ENCODE assay signal across 9 cellular contexts in genomic region chr13:97911311-97912138, GRCh38. TPM values are rescaled to one million over a fixed set of nuclear protein-coding genes. Genes with fewer than 3 reads are reported as not detected.
DNase-seq lines count a peak whose midpoint lies in the region; ATAC-seq, FAIRE-seq and TF ChIP-seq lines count a peak whose summit lies in the region.
"Had no signal": no experiment of that assay in that cellular context is flagged by ENCODE, and none has a peak within 500 bp of the region (broad histone marks: within the 10 kb centered on the region; RNA-seq: fewer than 3 reads in every experiment).

No MANE protein-coding gene starts in this region.

- H3K27me3 ChIP-seq in bronchial epithelial cell (ENCODE audit: control insufficient read depth, insufficient read depth, low read length) = no peaks in the 10 kb centered on the region

- CTCF ChIA-PET in A549 (lab: Yijun Ruan, JAX) = interaction anchor here (0.8 to 2.7 kb wide), 10 partner anchors 9 to 552 kb away, joined by 3 to 21 read pairs (median 4); no protein-coding TSS in a partner anchor

- no peaks in the 10 kb centered on the region for H3K9me3 ChIP-seq in A549

- 23% methylated on average over 7 of the region's 7 CpGs for WGBS in A549 (ENCODE audit: missing lambda C conversion rate)

- no peak overlapping the region for H3K27ac ChIP-seq in A549

- TF ChIP-seq CTCF in A549 (IDR thresholded peaks at IDR 0.05) (peak; percentile 35), GM12873 (IDR thresholded peaks at IDR 0.05; ENCODE audit: insufficient read depth, low read depth, low read length, missing control alignments) (peak; percentile 63), bronchial epithelial cell (IDR thresholded peaks at IDR 0.05; ENCODE audit: insufficient read depth, low read length, severe bottlenecking) (peak; percentile 56)

- POLR2A ChIA-PET in A549 (lab: Yijun Ruan, JAX) = no interaction called here

- no peak for TF ChIP-seq EP300 in A549 (IDR thresholded peaks at IDR 0.05)

- DNase-seq in A549 (ENCODE audit: low read depth in 1 of 2, low spot score in 1 of 2) (peak; percentile 17 to 36), HuH-7 (ENCODE audit: low spot score) (peak; percentile 14), bronchial epithelial cell (ENCODE audit: low read depth) (peak; percentile 34), T1000 (lab: John Stamatoyannopoulos, UW) (no peak), middle frontal gyrus (ENCODE audit: extremely low spot score, low spot score) (no peak)
- DNase-seq in stimulated activated CD4-positive, alpha-beta T cell treated with anti-CD3 and anti-CD28 coated beads, TNF-alpha, amount 100 ng/mL, for 48 hours (ENCODE audit: low read depth in 3 of 3) = peak in 2 of 3 donors; percentile 1 to 6

- peak; percentile 22 to 46; a peak in 2 of 5 replicates for TF ChIP-seq RAD21 in A549 (conservative IDR thresholded peaks at IDR 0.05 in 1 of 2, IDR thresholded peaks at IDR 0.05 in 1 of 2)

- no peak for FAIRE-seq in A549 (lab: Jason Lieb, UNC)
- FAIRE-seq in bronchial epithelial cell (lab: Jason Lieb, UNC) = peak; percentile 96
- FAIRE-seq: endometrium had no signal

- peak; percentile 50 to 75; a peak in 3 of 6 replicates for ATAC-seq in A549
- no peak for ATAC-seq in GM21381 (IDR thresholded peaks at IDR 0.05; ENCODE audit: unreplicated experiment)

- H3K4me2 ChIP-seq in A549 = no peak overlapping the region

- no peaks in the 10 kb centered on the region for H3K4me1 ChIP-seq in A549

- no peak overlapping the region for H3K4me3 ChIP-seq in A549
- no peak overlapping the region for H3K4me3 ChIP-seq in bronchial epithelial cell (ENCODE audit: low read depth, low read length)

- no peaks in the 10 kb centered on the region for H3K36me3 ChIP-seq in bronchial epithelial cell (ENCODE audit: control insufficient read depth, insufficient read depth, low read length)

- no peak for TF ChIP-seq POLR2A in A549 (IDR thresholded peaks at IDR 0.05; ENCODE audit: low read length)

TF ChIP-seq in A549, 52 proteins besides CTCF, POLR2A, EP300 and RAD21:
- TF ChIP-seq ZSCAN20 (CRISPR knock-in tag; IDR thresholded peaks at IDR 0.05) = no peak
- 0 out of 3 replicates have a peak, but pooled peaks have one; percentile 17 for TF ChIP-seq SMC3 (IDR thresholded peaks at IDR 0.05)
- TF ChIP-seq CHD2 (IDR thresholded peaks at IDR 0.05; ENCODE audit: low read length, partially characterized antibody) = no peak

RNA-seq across cellular contexts. Expression of gene IPO5, which starts 42.0 kb away (rescaled TPM):
- 166 and 174 TPM in 2 replicates for polyA plus RNA-seq in A549 (2011; rRNA removed)
- polyA plus RNA-seq in A549 (2012; cell fraction: cytosol; rRNA removed) = 55.0 and 60.2 TPM in 2 replicates
- polyA plus RNA-seq in A549 (2012; cell fraction: nucleus; rRNA removed) = 52.1 and 55.8 TPM in 2 replicates
- polyA plus RNA-seq in A549 (2017; fragmentation: RNase III; extraction: RNeasy Plus Mini Kit Qiagen cat#74134 plus additional on column Dnase treatment) = 98.1 to 106 TPM (median 98.4 TPM) in 3 replicates
- polyA minus RNA-seq in A549 (2011; rRNA and poly(A)+ RNA removed) = 126 and 128 TPM in 2 replicates
- total RNA-seq in bronchial epithelial cell = 96.3 and 112 TPM in 2 replicates

Comparison
In these comparisons a context has a peak if more than half of its experiments do, and no peak if none do; other contexts are left out.
1. DNase-seq: peak in A549 (2 of 2), HuH-7 (single experiment), bronchial epithelial cell (single experiment) and stimulated activated CD4-positive, alpha-beta T cell treated with anti-CD3 and anti-CD28 coated beads, TNF-alpha, amount 100 ng/mL, for 48 hours (2 of 3); none in T1000 (single experiment) and middle frontal gyrus (single experiment).
2. Peak in every context shown above with its lines, with median percentiles within 50 percentile points of each other: CTCF ChIP-seq.